8 cellular contexts compared by ENCODE assay signal in genomic region chr1:27144920-27145661, GRCh38. TPM values are rescaled to one million over a fixed set of nuclear protein-coding genes. Genes with fewer than 3 reads are reported as not detected.
DNase-seq lines count a peak whose midpoint lies in the region; ATAC-seq, FAIRE-seq and TF ChIP-seq lines count a peak whose summit lies in the region.

No MANE protein-coding gene starts in this region.

- DNase-seq in BE2C (peak; percentile 47), RCC 7860 (ENCODE audit: low spot score) (peak; percentile 16), fibroblast of the conjunctiva (ENCODE audit: low read depth) (peak; percentile 69), posterior vena cava (ENCODE audit: low spot score) (peak; percentile 82), mesenteric fat pad (ENCODE audit: low spot score) (no peak), OCI-M2 (lab: John Stamatoyannopoulos, UW; ENCODE audit: unreplicated experiment) (no peak), NCI-H146 treated with DMSO at 0.1 percent for 48 hours (lab: John Stamatoyannopoulos, UW; ENCODE audit: unreplicated experiment) (no peak)
- no peak for DNase-seq in stimulated activated naive CD8-positive, alpha-beta T cell treated with anti-CD3 and anti-CD28 coated beads, Interleukin-15, amount 100 ng/mL, for 72 hours

- no peaks in the 10 kb centered on the region for H3K27me3 Mint-ChIP-seq in stimulated activated naive CD8-positive, alpha-beta T cell treated with anti-CD3 and anti-CD28 coated beads, Interleukin-15, amount 100 ng/mL, for 72 hours

- intact Hi-C loops in posterior vena cava (cut with DNase I), result no loop called here

- H3K4me1 ChIP-seq in BE2C, result peaks cover 3% of the 10 kb centered on the region

- H3K9me3 Mint-ChIP-seq in stimulated activated naive CD8-positive, alpha-beta T cell treated with anti-CD3 and anti-CD28 coated beads, Interleukin-15, amount 100 ng/mL, for 72 hours, result no peaks in the 10 kb centered on the region

- H3K36me3 ChIP-seq in BE2C, result no peaks in the 10 kb centered on the region

- ATAC-seq in stimulated activated naive CD8-positive, alpha-beta T cell treated with anti-CD3 and anti-CD28 coated beads, Interleukin-15, amount 100 ng/mL, for 72 hours, result no peak

- H3K9me3 ChIP-seq in BE2C, result no peaks in the 10 kb centered on the region

- H3K27ac Mint-ChIP-seq in stimulated activated naive CD8-positive, alpha-beta T cell treated with anti-CD3 and anti-CD28 coated beads, Interleukin-15, amount 100 ng/mL, for 72 hours, result no peak overlapping the region

- no peaks in the 10 kb centered on the region for H3K27me3 ChIP-seq in BE2C

- FAIRE-seq in RCC 7860 (lab: Jason Lieb, UNC), result no peak

- TF ChIP-seq CTCF in BE2C (IDR thresholded peaks at IDR 0.05; ENCODE audit: low read depth, low read length), result no peak

- no peak overlapping the region for H3K4me3 Mint-ChIP-seq in stimulated activated naive CD8-positive, alpha-beta T cell treated with anti-CD3 and anti-CD28 coated beads, Interleukin-15, amount 100 ng/mL, for 72 hours

- H3K4me3 ChIP-seq in BE2C (ENCODE audit: low read depth, low read length), result no peak overlapping the region

- peaks cover 71% of the 10 kb centered on the region for H3K4me1 Mint-ChIP-seq in stimulated activated naive CD8-positive, alpha-beta T cell treated with anti-CD3 and anti-CD28 coated beads, Interleukin-15, amount 100 ng/mL, for 72 hours

RNA-seq across cellular contexts. Expression of gene SLC9A1, which starts 9.8 kb away (rescaled TPM):
- polyA plus RNA-seq in BE2C (2012; ENCODE audit: insufficient read depth, insufficient read length, low read depth), result 15.6 TPM
- total RNA-seq in posterior vena cava (10 to 100 TPM; 19.0 to 25.3 TPM), mesenteric fat pad (24.4 TPM)

Comparison
In these comparisons a context has a peak if more than half of its experiments do, and no peak if none do; other contexts are left out.
1. DNase-seq: peak in BE2C (single experiment), RCC 7860 (single experiment), fibroblast of the conjunctiva (single experiment) and posterior vena cava (single experiment); none in mesenteric fat pad (single experiment), OCI-M2 (single experiment), NCI-H146 treated with DMSO at 0.1 percent for 48 hours (single experiment) and stimulated activated naive CD8-positive, alpha-beta T cell treated with anti-CD3 and anti-CD28 coated beads, Interleukin-15, amount 100 ng/mL, for 72 hours (0 of 2).